ENCODE assay signal across 24 cellular contexts in genomic region chr7:112266141-112266540, GRCh38.
"Had no signal": no experiment of that assay in that cellular context is flagged by ENCODE, and none has a peak within 500 bp of the region (broad histone marks: within the 10 kb centered on the region; RNA-seq: fewer than 3 reads in every experiment).

No MANE protein-coding gene starts in this region.

- H3K4me3 ChIP-seq: gastroesophageal sphincter, hepatocyte, psoas muscle, sigmoid colon, spleen, testis, transverse colon had no signal

- H3K9me3 ChIP-seq: gastroesophageal sphincter, psoas muscle, sigmoid colon, spleen, testis, transverse colon had no signal

- H3K4me2 ChIP-seq: hepatocyte had no signal

- H2AFZ ChIP-seq: hepatocyte, parathyroid adenoma had no signal

- ATAC-seq: gastroesophageal sphincter, left cardiac atrium, left ventricle myocardium superior, psoas muscle had no signal

- DNase-seq: activated CD4-positive, alpha-beta memory T cell treated with anti-CD3 and anti-CD28 coated beads for 36 hours; activated CD4-positive, alpha-beta T cell treated with anti-CD3 and anti-CD28 coated beads, Interleukin-2, amount 10 ng/mL, durations not matched to agents 24 days and 14 days; activated CD4-positive, CD25-positive, alpha-beta regulatory T cell treated with anti-CD3 and anti-CD28 coated beads, Interleukin-2, amount 50 U/mL, for 72 hours; activated CD8-positive, alpha-beta memory T cell treated with anti-CD3 and anti-CD28 coated beads, Interleukin-2, amount 50 U/mL, for 4 hours; activated gamma-delta T cell; activated naive CD4-positive, alpha-beta T cell treated with anti-CD3 and anti-CD28 coated beads, Interleukin-2, amount 50 U/mL, for 16 hours; activated T-cell treated with anti-CD3 and anti-CD28 coated beads, Interleukin-2, amount 50 U/mL, for 1 hour; amniotic stem cell; caudate nucleus; left cardiac atrium; left ventricle myocardium superior; naive B cell; nucleus accumbens; psoas muscle; sigmoid colon; spleen; stimulated activated naive CD4-positive, alpha-beta T cell; T1000; testis; transverse colon had no signal

- H3K27ac ChIP-seq: gastroesophageal sphincter, hepatocyte, parathyroid adenoma, psoas muscle, sigmoid colon, spleen, testis, transverse colon had no signal

- H3K36me3 ChIP-seq: brain microvascular endothelial cell, gastroesophageal sphincter, sigmoid colon, spleen, transverse colon had no signal

- H3K4me1 ChIP-seq: parathyroid adenoma, testis had no signal

- H3K27me3 ChIP-seq: brain microvascular endothelial cell, gastroesophageal sphincter, hepatocyte, sigmoid colon, spleen, testis, transverse colon had no signal

- H3K9ac ChIP-seq: parathyroid adenoma had no signal

- H3K79me2 ChIP-seq: parathyroid adenoma had no signal
